18 cellular contexts compared by ENCODE assay signal in the genomic region with DNA sequence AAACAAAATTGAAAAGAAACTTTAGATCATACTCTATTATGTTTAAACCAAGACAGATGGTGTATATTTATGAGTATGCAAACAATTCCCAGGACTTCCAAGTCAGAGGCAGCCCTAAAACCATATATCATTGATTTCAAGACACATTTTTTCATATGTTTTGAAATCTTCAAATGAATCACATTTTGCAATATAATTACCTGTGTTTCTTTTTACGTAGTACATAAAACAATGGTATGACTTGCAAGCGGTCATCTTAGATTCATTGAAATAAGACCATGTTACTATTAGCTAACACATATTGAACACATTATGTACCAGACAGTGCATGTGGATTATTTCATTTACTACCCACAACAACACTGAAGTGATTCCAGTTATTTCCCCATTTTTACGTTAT. TPM values are rescaled to one million over a fixed set of nuclear protein-coding genes. Genes with fewer than 3 reads are reported as not detected.
DNase-seq lines count a peak whose midpoint lies in the region; ATAC-seq, FAIRE-seq and TF ChIP-seq lines count a peak whose summit lies in the region.
"Had no signal": no experiment of that assay in that cellular context is flagged by ENCODE, and none has a peak within 500 bp of the region (broad histone marks: within the 10 kb centered on the region; RNA-seq: fewer than 3 reads in every experiment).

No MANE protein-coding gene starts in this region.

- no peak overlapping the region; the same call in 1 of the 2 replicates for H3K4me2 ChIP-seq in K562 (ENCODE audit: insufficient read depth, low read length)

- in situ Hi-C loops in K562 (cut with MboI) = no loop called here

- no peaks in the 10 kb centered on the region for H3K9me1 ChIP-seq in K562 (ENCODE audit: control insufficient read depth, insufficient read depth, low read length)

- POLR2A ChIA-PET in K562 (lab: Yijun Ruan, JAX) = interaction anchor here (1.1 to 2.5 kb wide), 4 partner anchors 10 to 45 kb away, joined by 3 to 12 read pairs (median 7); partner anchors contain the start of gene SMURF1

- peak; percentile 19 for FAIRE-seq in K562 (lab: Jason Lieb, UNC)
- FAIRE-seq: astrocyte, GM18507 had no signal

- no peak overlapping the region for H2AFZ ChIP-seq in K562 (ENCODE audit: low read depth, low read length)

- H3K36me3 ChIP-seq in K562 (ENCODE audit: control insufficient read depth, insufficient read depth, low read length) = no peaks in the 10 kb centered on the region
- no peaks in the 10 kb centered on the region for H3K36me3 ChIP-seq in tibial artery
- H3K36me3 ChIP-seq: sigmoid colon had no signal

- no TSS peak for BruUV-seq in K562 (replicated peaks; lab: Mats Ljungman, UMichigan)

- WGBS in K562 (ENCODE audit: insufficient coverage, low coverage, missing lambda C conversion rate) = 86% methylated on average over 3 of the region's 3 CpGs

- H3K27ac ChIP-seq in K562 (ENCODE audit: extremely low read depth, low read depth, low read length) (0 out of 3 replicates have a peak overlapping the region, but pooled peaks have one; percentile 69), tibial artery (peak overlapping the region; percentile 31 to 64)

- CTCF ChIA-PET in K562 (lab: Yijun Ruan, JAX; ENCODE audit: low intra/inter-chr PET ratio) = interaction anchor here (0.6 kb wide), 1 partner anchor 233 kb away, joined by 3 read pairs; no protein-coding TSS in a partner anchor

- TF ChIP-seq CTCF in K562 (IDR thresholded peaks at IDR 0.05 in 2 of 3, conservative IDR thresholded peaks at IDR 0.05 in 1 of 3; ENCODE audit: insufficient read depth in 2 of 3, low read depth in 1 of 3, low read length in 3 of 3) = no peak
- no peak for TF ChIP-seq CTCF in tibial artery (IDR thresholded peaks at IDR 0.05)

- no peak overlapping the region for H3K9ac ChIP-seq in K562 (ENCODE audit: insufficient read depth in 1 of 2, low read depth in 2 of 2, low read length in 2 of 2)

- no peak for TF ChIP-seq EP300 in K562 (IDR thresholded peaks at IDR 0.05; ENCODE audit: low read length)

- no peak overlapping the region for H3K4me3 ChIP-seq in K562
- H3K4me3 ChIP-seq in tibial artery = no peak overlapping the region
- H3K4me3 ChIP-seq: sigmoid colon had no signal

- no peak for ATAC-seq in K562
- ATAC-seq in GM19395 (IDR thresholded peaks at IDR 0.05; ENCODE audit: unreplicated experiment) = no peak
- ATAC-seq in HG02938 (IDR thresholded peaks at IDR 0.05; ENCODE audit: unreplicated experiment) = no peak
- ATAC-seq: activated naive CD4-positive, alpha-beta T cell treated with anti-CD3 and anti-CD28 coated beads, Interleukin-2, amount 50 U/mL, for 72 hours; activated T-helper 17 cell treated with anti-CD3 and anti-CD28 coated beads, Interleukin-2, amount 50 U/mL, for 72 hours; CD8-positive, alpha-beta T cell had no signal

- H3K27me3 ChIP-seq in K562 (ENCODE audit: control insufficient read depth in 2 of 2, insufficient read depth in 2 of 2, low read length in 2 of 2) (no peaks in the 10 kb centered on the region), tibial artery (no peaks in the 10 kb centered on the region)
- H3K27me3 ChIP-seq: sigmoid colon had no signal

- no peaks in the 10 kb centered on the region for H3K9me3 ChIP-seq in K562 (replicated peaks; ENCODE audit: control insufficient read depth, insufficient read depth, low read depth, low read length)
- no peaks in the 10 kb centered on the region for H3K9me3 ChIP-seq in tibial artery
- H3K9me3 ChIP-seq: sigmoid colon had no signal

- H4K20me1 ChIP-seq in K562 (replicated peaks; ENCODE audit: control insufficient read depth, insufficient read depth, low read length) = peaks cover 21% of the 10 kb centered on the region

- H3K4me1 ChIP-seq in K562 (replicated peaks in 1 of 2; ENCODE audit: control insufficient read depth in 2 of 2, insufficient read depth in 2 of 2, low read length in 2 of 2) = peaks cover 22 to 68% of the 10 kb centered on the region in 2 experiments; a peak in 4 of 5 replicates
- H3K4me1 ChIP-seq in tibial artery = peaks cover 0 to 100% (median 73%) of the 10 kb centered on the region in 4 donors

- intact Hi-C loops in K562 (cut with micrococcal nuclease) = loop anchor here (5.0 kb wide), 1 partner anchor 37 kb away; no protein-coding TSS in a partner anchor
- intact Hi-C loops in tibial artery (cut with DNase I; ENCODE audit: low total_unique reads) = no loop called here

- DNase-seq in NCI-H69 (lab: John Stamatoyannopoulos, UW) (peak; percentile 60), K562 (ENCODE audit: extremely low read depth in 1 of 4, low spot score in 3 of 4) (no peak), fibroblast of gingiva (ENCODE audit: low read depth) (peak; percentile 76), tibial artery (no peak), NCI-H1930 (lab: John Stamatoyannopoulos, UW) (no peak)
- DNase-seq: CD8-positive, alpha-beta T cell; cerebellar nuclear complex; effector CD8-positive, alpha-beta T cell; H9; immature natural killer cell; SHP77 treated with DMSO at 0.1 percent for 48 hours; sigmoid colon had no signal

- peaks cover 95% of the 10 kb centered on the region for H3K79me2 ChIP-seq in K562 (ENCODE audit: control insufficient read depth, insufficient read depth, low read length)

- TF ChIP-seq RAD21 in K562 (CRISPR knock-in tag; conservative IDR thresholded peaks at IDR 0.05 in 1 of 2, IDR thresholded peaks at IDR 0.05 in 1 of 2) = no peak

- TF ChIP-seq POLR2A in K562 (conservative IDR thresholded peaks at IDR 0.05) = no peak

TF ChIP-seq in K562, 482 proteins besides CTCF, POLR2A, EP300 and RAD21:
- peak; percentile 36; the same call in 1 of the 2 replicates for TF ChIP-seq CEBPB (tag; IDR thresholded peaks at IDR 0.05)
- TF ChIP-seq CEBPG (CRISPR knock-in tag; IDR thresholded peaks at IDR 0.05) = no peak
- TF ChIP-seq CEBPG (tag; conservative IDR thresholded peaks at IDR 0.05 in 1 of 2, IDR thresholded peaks at IDR 0.05 in 1 of 2) = no peak

RNA-seq across cellular contexts. Expression of gene SMURF1, which starts 14.9 kb away (rescaled TPM):
- total RNA-seq in K562 (2011; cell fraction: chromatin; rRNA removed; ENCODE audit: low replicate concordance) = 44.4 and 51.4 TPM in 2 replicates
- 19.2 and 23.2 TPM in 2 replicates for total RNA-seq in K562 (2011; cell fraction: nucleolus; rRNA removed)
- total RNA-seq in K562 (2011; cell fraction: nucleoplasm; rRNA removed) = 27.4 and 30.5 TPM in 2 replicates
- total RNA-seq in K562 (2014; rRNA removed) (13.5 and 14.8 TPM in 2 replicates), K562 (2014; rRNA removed; fragmentation: Illumina TruSeq; extraction: Trizol) (10.5 and 11.6 TPM in 2 replicates), K562 (2015; rRNA removed; fragmentation: Illumina TruSeq; extraction: Trizol) (12.8 and 13.1 TPM in 2 replicates), K562 (2021) (18.2 and 20.1 TPM in 2 replicates)
- polyA plus RNA-seq in K562 (2011; rRNA removed) (10.1 and 10.3 TPM in 2 replicates), K562 (2014; fragmentation: Illumina TruSeq; extraction: Trizol) (14.4 and 16.1 TPM in 2 replicates), K562 (2014; fragmentation: Nextera tagmentation; extraction: Ambion mirVana) (1 to 10 TPM; 1.0 to 1.3 TPM), K562 (2014; rRNA removed) (12.5 and 12.6 TPM in 2 replicates)
- polyA plus RNA-seq in K562 (2011; cell fraction: cytosol; rRNA removed) = 6.5 and 7.0 TPM in 2 replicates
- 15.9 and 21.8 TPM in 2 replicates for polyA plus RNA-seq in K562 (2011; cell fraction: nucleus; rRNA removed)
- 11.3 and 12.0 TPM in 2 replicates for polyA plus RNA-seq in K562 (2012)
- 10.2 and 11.4 TPM in 2 replicates for polyA minus RNA-seq in K562 (2011; rRNA and poly(A)+ RNA removed)
- 5.6 and 7.7 TPM in 2 replicates for polyA minus RNA-seq in K562 (2011; cell fraction: cytosol; rRNA and poly(A)+ RNA removed)
- 7.7 and 9.3 TPM in 2 replicates for polyA minus RNA-seq in K562 (2011; cell fraction: nucleus; rRNA and poly(A)+ RNA removed)

Comparison
In these comparisons a context has a peak if more than half of its experiments do, and no peak if none do; other contexts are left out.
1. DNase-seq: peak in NCI-H69 (single experiment) and fibroblast of gingiva (single experiment); none in K562 (0 of 4), tibial artery (0 of 2) and NCI-H1930 (0 of 2).